In genomic region chr1:93692983-93693591, GRCh38 we compare ENCODE assay signal across 8 cellular contexts. TPM values are rescaled to one million over a fixed set of nuclear protein-coding genes. Genes with fewer than 3 reads are reported as not detected.
DNase-seq lines count a peak whose midpoint lies in the region; ATAC-seq, FAIRE-seq and TF ChIP-seq lines count a peak whose summit lies in the region.

No MANE protein-coding gene starts in this region.

- no peak overlapping the region for H2BK120ac ChIP-seq in trophoblast cell (ENCODE audit: insufficient read depth, low read length, poor library complexity)

- H3K9me3 ChIP-seq in trophoblast cell (ENCODE audit: insufficient read depth, low read depth, low read length), result no peaks in the 10 kb centered on the region

- H3K14ac ChIP-seq in trophoblast cell (ENCODE audit: low read length), result no peak overlapping the region

- no peak overlapping the region for H4K12ac ChIP-seq in trophoblast cell (ENCODE audit: low read depth, low read length)

- TF ChIP-seq CTCF in GM12865 (IDR thresholded peaks at IDR 0.05; ENCODE audit: insufficient read depth, low read depth, low read length, missing control alignments) (no peak), astrocyte of the spinal cord (IDR thresholded peaks at IDR 0.05; ENCODE audit: low read depth, low read length) (no peak)

- no peaks in the 10 kb centered on the region for H3K36me3 ChIP-seq in trophoblast cell (ENCODE audit: control insufficient read depth in 1 of 2, insufficient read depth in 2 of 2, low read length in 2 of 2)

- FAIRE-seq in HTR-8/SVneo (lab: Jason Lieb, UNC), result peak; percentile 81

- no peak overlapping the region for H4K8ac ChIP-seq in trophoblast cell (ENCODE audit: low read depth, low read length)

- H3K27me3 ChIP-seq in trophoblast cell (ENCODE audit: insufficient read depth, low read length), result no peaks in the 10 kb centered on the region

- no peak overlapping the region for H3K4ac ChIP-seq in trophoblast cell (ENCODE audit: low read depth, low read length)

- H2AFZ ChIP-seq in trophoblast cell (ENCODE audit: insufficient read depth, low read length, poor library complexity), result no peak overlapping the region

- no peak overlapping the region for H3K4me3 ChIP-seq in GM12865 (ENCODE audit: low read depth, low read length)
- no peak overlapping the region for H3K4me3 ChIP-seq in astrocyte of the spinal cord (ENCODE audit: low read depth, low read length)
- H3K4me3 ChIP-seq in trophoblast cell (ENCODE audit: low read depth, low read length), result no peak overlapping the region

- peak; percentile 83 for ATAC-seq in GM21619 (IDR thresholded peaks at IDR 0.05; ENCODE audit: unreplicated experiment)

- no peak overlapping the region for H3K4me2 ChIP-seq in trophoblast cell (ENCODE audit: low read length)

- no peak overlapping the region for H4K91ac ChIP-seq in trophoblast cell (ENCODE audit: low read depth, low read length)

- peaks cover 5 to 6% of the 10 kb centered on the region in 2 experiments for H3K4me1 ChIP-seq in trophoblast cell (ENCODE audit: control insufficient read depth in 1 of 2, insufficient read depth in 2 of 2, low read length in 2 of 2)

- no peak overlapping the region for H2BK5ac ChIP-seq in trophoblast cell (ENCODE audit: low read depth, low read length, poor library complexity)

- no peak overlapping the region for H2AK5ac ChIP-seq in trophoblast cell (ENCODE audit: low read length)

- in situ Hi-C loops in astrocyte of the spinal cord (cut with HindIII; ENCODE audit: low sequenced_read_pairs), result no loop called here

- H3K79me1 ChIP-seq in trophoblast cell (ENCODE audit: low read length), result peaks cover 2% of the 10 kb centered on the region

- DNase-seq in GM12865 (ENCODE audit: low read depth) (peak; percentile 80), HTR-8/SVneo (ENCODE audit: insufficient read length, low spot score) (no peak), astrocyte of the spinal cord (ENCODE audit: low read depth, low spot score) (peak; percentile 78), trophoblast cell (peak; percentile 42 to 79), occipital lobe (lab: John Stamatoyannopoulos, UW) (no peak), cortex of kidney (lab: John Stamatoyannopoulos, UW) (no peak), iPS-NIHi11 (ENCODE audit: low spot score) (no peak)

- no peaks in the 10 kb centered on the region for H3K79me2 ChIP-seq in trophoblast cell (ENCODE audit: control insufficient read depth, insufficient read depth, low read length, poor library complexity)

- no peak overlapping the region for H3K27ac ChIP-seq in trophoblast cell (ENCODE audit: low read depth, low read length)

- no peak overlapping the region for H2BK12ac ChIP-seq in trophoblast cell (ENCODE audit: low read length)

- H3K23ac ChIP-seq in trophoblast cell (ENCODE audit: low read length), result no peak overlapping the region

- H3K18ac ChIP-seq in trophoblast cell (ENCODE audit: low read length), result no peak overlapping the region

- no peak overlapping the region for H3K9ac ChIP-seq in trophoblast cell (ENCODE audit: low read length)

- no CpG with 5 or more reads among the region's 7 CpGs for WGBS in trophoblast cell (ENCODE audit: extremely low coverage, insufficient coverage, insufficient read length)

RNA-seq across cellular contexts. Expression of gene BCAR3, which starts 11.4 kb away (rescaled TPM):
- polyA plus RNA-seq in trophoblast cell (2013), result 28.1 and 29.7 TPM in 2 replicates
- 5.9 TPM for total RNA-seq in occipital lobe

Comparison
In these comparisons a context has a peak if more than half of its experiments do, and no peak if none do; other contexts are left out.
1. DNase-seq: peak in GM12865 (single experiment), astrocyte of the spinal cord (single experiment) and trophoblast cell (2 of 2); none in HTR-8/SVneo (single experiment), occipital lobe (single experiment), cortex of kidney (single experiment) and iPS-NIHi11 (single experiment).